In genomic region chr11:86931059-86931964, GRCh38 we compare ENCODE assay signal across 12 cellular contexts. TPM values are rescaled to one million over a fixed set of nuclear protein-coding genes. Genes with fewer than 3 reads are reported as not detected.
A peak's percentile ranks its signal among the peaks of the same experiment; 100 is the strongest.
DNase-seq lines count a peak whose midpoint lies in the region; ATAC-seq, FAIRE-seq and TF ChIP-seq lines count a peak whose summit lies in the region.
"Had no signal": no experiment of that assay in that cellular context is flagged by ENCODE, and none has a peak within 500 bp of the region (broad histone marks: within the 10 kb centered on the region; RNA-seq: fewer than 3 reads in every experiment).

No MANE protein-coding gene starts in this region.

- POLR2A ChIA-PET in Caco-2 (lab: Charles Lee) = no interaction called here
- POLR2A ChIA-PET in Panc1 (lab: Charles Lee) = no interaction called here

- no peaks in the 10 kb centered on the region for H3K27me3 ChIP-seq in Caco-2 (replicated peaks; ENCODE audit: control insufficient read depth, insufficient read depth, low read length)
- H3K27me3 ChIP-seq in Panc1 (ENCODE audit: control insufficient read depth, insufficient read depth, low read length) = no peaks in the 10 kb centered on the region
- H3K27me3 ChIP-seq in endodermal cell (ENCODE audit: control insufficient read depth, insufficient read depth, low read length, poor library complexity, severe bottlenecking) = no peaks in the 10 kb centered on the region

- peaks cover 26% of the 10 kb centered on the region for H3K4me1 Mint-ChIP-seq in Caco-2 (ENCODE audit: low read depth, unreplicated experiment)
- H3K4me1 Mint-ChIP-seq in endodermal cell = peaks cover 30% of the 10 kb centered on the region
- peaks cover 74% of the 10 kb centered on the region for H3K4me1 Mint-ChIP-seq in nephron progenitor cell
- H3K4me1 Mint-ChIP-seq: activated naive CD4-positive, alpha-beta T cell treated with anti-CD3 and anti-CD28 coated beads, Interleukin-2, amount 50 U/mL, for 24 hours had no signal

- H3K27me3 Mint-ChIP-seq in Caco-2 (ENCODE audit: insufficient read depth, unreplicated experiment) (no peaks in the 10 kb centered on the region), endodermal cell (ENCODE audit: insufficient read depth) (no peaks in the 10 kb centered on the region), nephron progenitor cell (ENCODE audit: low read depth, poor library complexity) (no peaks in the 10 kb centered on the region)
- H3K27me3 Mint-ChIP-seq: activated naive CD4-positive, alpha-beta T cell treated with anti-CD3 and anti-CD28 coated beads, Interleukin-2, amount 50 U/mL, for 24 hours had no signal

- BruUV-seq in Caco-2 (replicated peaks; lab: Mats Ljungman, UMichigan) (no TSS peak), Panc1 (replicated peaks; lab: Mats Ljungman, UMichigan) (no TSS peak)

- in situ Hi-C loops in Panc1 (cut with HindIII; ENCODE audit: low pct_unique_long_range_greater_than_20kb, low sequenced_read_pairs) = no loop called here

- H3K27ac Mint-ChIP-seq in Caco-2 (ENCODE audit: unreplicated experiment) (peak overlapping the region; percentile 12), endodermal cell (no peak overlapping the region), nephron progenitor cell (peak overlapping the region; percentile 97)
- H3K27ac Mint-ChIP-seq: activated naive CD4-positive, alpha-beta T cell treated with anti-CD3 and anti-CD28 coated beads, Interleukin-2, amount 50 U/mL, for 24 hours had no signal

- no peak overlapping the region for H3K9ac ChIP-seq in endodermal cell (ENCODE audit: extremely low read depth, low read length, poor library complexity, severe bottlenecking)

- DNase-seq in Caco-2 = no peak
- no peak for DNase-seq in Panc1 (ENCODE audit: low read depth, low spot score)
- DNase-seq in endodermal cell = no peak
- no peak for DNase-seq in nephron progenitor cell
- no peak for DNase-seq in GM20000 (ENCODE audit: low spot score)
- no peak for DNase-seq in urothelium cell line (ENCODE audit: low spot score)
- no peak for DNase-seq in HuH-7 (ENCODE audit: low spot score)
- DNase-seq: DMS 273 treated with DMSO at 0.1 percent for 48 hours had no signal

- TF ChIP-seq CTCF in Caco-2 (IDR thresholded peaks at IDR 0.05; ENCODE audit: insufficient read depth in 1 of 2, low read depth in 1 of 2, low read length in 1 of 2, severe bottlenecking in 1 of 2, unreplicated experiment in 1 of 2) (no peak), Panc1 (IDR thresholded peaks at IDR 0.05) (no peak), endodermal cell (conservative IDR thresholded peaks at IDR 0.05) (no peak), nephron progenitor cell (IDR thresholded peaks at IDR 0.05) (no peak), GM20000 (IDR thresholded peaks at IDR 0.05; ENCODE audit: extremely low read depth, missing control alignments) (no peak)

- intact Hi-C loops in Caco-2 (cut with micrococcal nuclease; ENCODE audit: unreplicated experiment) (no loop called here), Panc1 (cut with micrococcal nuclease; ENCODE audit: unreplicated experiment) (no loop called here)

- H3K36me3 Mint-ChIP-seq in Caco-2 (ENCODE audit: insufficient read depth, unreplicated experiment) (peaks cover 16% of the 10 kb centered on the region), endodermal cell (ENCODE audit: low read depth) (no peaks in the 10 kb centered on the region), nephron progenitor cell (ENCODE audit: low read depth) (peaks cover 29% of the 10 kb centered on the region)
- H3K36me3 Mint-ChIP-seq: activated naive CD4-positive, alpha-beta T cell treated with anti-CD3 and anti-CD28 coated beads, Interleukin-2, amount 50 U/mL, for 24 hours had no signal

- no peak for FAIRE-seq in urothelium cell line (lab: Jason Lieb, UNC)

- no peaks in the 10 kb centered on the region for H3K9me3 ChIP-seq in Caco-2
- no peaks in the 10 kb centered on the region for H3K9me3 ChIP-seq in Panc1 (ENCODE audit: control insufficient read depth, insufficient read depth, low read depth, low read length)
- H3K9me3 ChIP-seq in endodermal cell (ENCODE audit: control insufficient read depth, low read length) = no peaks in the 10 kb centered on the region

- H3K27ac ChIP-seq in Panc1 (ENCODE audit: low read length) (no peak overlapping the region), endodermal cell (ENCODE audit: low read depth, low read length) (peak overlapping the region; percentile 71)
- H3K27ac ChIP-seq: epithelial cell of prostate had no signal

- CTCF ChIA-PET in Caco-2 (lab: Charles Lee) (no interaction called here), Panc1 (lab: Charles Lee) (no interaction called here)

- no peak overlapping the region for H3K4me3 ChIP-seq in Caco-2 (ENCODE audit: low read depth, low read length)
- H3K4me3 ChIP-seq in Panc1 (ENCODE audit: low read depth in 2 of 2, low read length in 2 of 2) = no peak overlapping the region
- H3K4me3 ChIP-seq in endodermal cell (ENCODE audit: low read length) = no peak overlapping the region
- H3K4me3 ChIP-seq: skin epidermis had no signal

- H3K4me1 ChIP-seq in Caco-2 (peaks cover 12% of the 10 kb centered on the region), Panc1 (ENCODE audit: control insufficient read depth, insufficient read depth, low read length) (peaks cover 23% of the 10 kb centered on the region; the same call in 1 of the 2 replicates), endodermal cell (ENCODE audit: control insufficient read depth, insufficient read depth, low read length) (peaks cover 4% of the 10 kb centered on the region)

- peak; percentile 41; the same call in 1 of the 2 replicates for ATAC-seq in Panc1
- ATAC-seq in HG02678 (IDR thresholded peaks at IDR 0.05; ENCODE audit: unreplicated experiment) = no peak

- 75 to 99% methylated on average over 4 to 5 of the region's 5 CpGs for WGBS in endodermal cell (ENCODE audit: insufficient coverage in 1 of 2, insufficient read length in 1 of 2), 2 experiments

- H3K36me3 ChIP-seq in Caco-2 (ENCODE audit: control insufficient read depth, insufficient read depth, low read length) (no peaks in the 10 kb centered on the region), Panc1 (ENCODE audit: control insufficient read depth, insufficient read depth, low read length) (no peaks in the 10 kb centered on the region), endodermal cell (ENCODE audit: control insufficient read depth, insufficient read depth, low read length) (no peaks in the 10 kb centered on the region)

- no peak overlapping the region for H3K4me3 Mint-ChIP-seq in Caco-2 (ENCODE audit: unreplicated experiment)
- H3K4me3 Mint-ChIP-seq in endodermal cell = no peak overlapping the region
- H3K4me3 Mint-ChIP-seq in nephron progenitor cell = peak overlapping the region; percentile 68
- H3K4me3 Mint-ChIP-seq: activated naive CD4-positive, alpha-beta T cell treated with anti-CD3 and anti-CD28 coated beads, Interleukin-2, amount 50 U/mL, for 24 hours had no signal

- no peaks in the 10 kb centered on the region for H3K9me3 Mint-ChIP-seq in Caco-2 (ENCODE audit: unreplicated experiment)
- H3K9me3 Mint-ChIP-seq in endodermal cell = no peaks in the 10 kb centered on the region
- peaks cover 5% of the 10 kb centered on the region for H3K9me3 Mint-ChIP-seq in nephron progenitor cell
- H3K9me3 Mint-ChIP-seq: activated naive CD4-positive, alpha-beta T cell treated with anti-CD3 and anti-CD28 coated beads, Interleukin-2, amount 50 U/mL, for 24 hours had no signal

RNA-seq across cellular contexts. Expression of gene FZD4, which starts 23.9 kb away (rescaled TPM):
- total RNA-seq in Caco-2 (2022) (60.6 and 78.4 TPM in 2 replicates), Panc1 (2021; ENCODE audit: unreplicated experiment) (11.1 TPM), endodermal cell (10 to 100 TPM; 52.1 to 53.9 TPM)
- 4.7 TPM for polyA plus RNA-seq in Panc1 (2012; ENCODE audit: insufficient read length)
- 11.2 TPM for polyA plus RNA-seq in endodermal cell (2013, experiment 1 of 2)
- 11.4 TPM for polyA plus RNA-seq in endodermal cell (2013, experiment 2 of 2)
